25 cellular contexts compared by ENCODE assay signal in the genomic region with DNA sequence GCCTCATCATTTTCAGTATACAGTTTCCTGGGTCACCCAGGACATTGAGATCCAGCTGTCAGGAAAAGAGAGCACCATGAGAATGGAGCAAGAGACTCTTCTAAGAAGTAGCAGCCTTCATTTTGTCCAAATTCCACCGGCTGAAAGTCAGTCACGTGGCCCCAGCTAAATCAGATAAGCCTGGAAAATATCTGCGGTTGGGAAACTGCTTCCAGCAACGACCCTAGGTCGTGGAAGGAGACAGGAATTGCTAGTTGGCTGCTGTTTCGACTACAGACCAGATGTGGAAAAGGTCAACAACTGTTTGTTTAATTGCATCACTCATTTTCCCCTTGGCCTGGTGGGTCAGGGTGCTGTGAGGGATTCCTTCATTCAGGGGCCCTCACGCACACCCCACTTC.
DNase-seq lines count a peak whose midpoint lies in the region; ATAC-seq and TF ChIP-seq lines count a peak whose summit lies in the region.
"Had no signal": no experiment of that assay in that cellular context is flagged by ENCODE, and none has a peak within 500 bp of the region (broad histone marks: within the 10 kb centered on the region; RNA-seq: fewer than 3 reads in every experiment).

No MANE protein-coding gene starts in this region.

- 14 to 27% (median 23%) methylated on average over 5 to 7 of the region's 7 CpGs for WGBS in heart left ventricle, 4 donors
- WGBS in body of pancreas, 2 donors: 23% methylated on average over 5 to 7 of the region's 7 CpGs

- peak in 2 of 5 donors; percentile 11 to 34 for DNase-seq in heart left ventricle
- no peak for DNase-seq in left cardiac atrium
- peak in 2 of 4 donors; percentile 17 to 28 for DNase-seq in body of pancreas
- DNase-seq in left kidney (ENCODE audit: low read depth, low spot score): peak; percentile 54
- no peak for DNase-seq in GM13976 (ENCODE audit: low spot score)
- no peak for DNase-seq in stimulated activated CD8-positive, alpha-beta memory T cell treated with anti-CD3 and anti-CD28 coated beads, Interleukin-4, amount 100 ng/mL, for 48 hours
- DNase-seq: activated B cell treated with CpG ODN at 0.5 μM for 24 hours; activated CD4-positive, alpha-beta T cell treated with anti-CD3 and anti-CD28 coated beads, Interleukin-2, amount 50 U/mL, for 48 hours; activated naive CD8-positive, alpha-beta T cell treated with anti-CD3 and anti-CD28 coated beads, Interleukin-2, amount 10 ng/mL, durations not matched to agents 7 days and 5 days; Calu3; effector memory CD4-positive, alpha-beta T cell; glutamatergic neuron; NCI-H1694 treated with DMSO at 0.1 percent for 48 hours; NCI-H526 treated with DMSO at 0.1 percent for 48 hours; nephron progenitor cell; posterior cingulate gyrus; RPMI8226; stimulated activated CD4-positive, alpha-beta T cell treated with anti-CD3 and anti-CD28 coated beads, Interleukin-1b, Interleukin-23, amount 100 ng/mL, for 48 hours; stimulated activated naive B cell treated with anti-CD40 and anti-IgM and Interleukin-4, amounts not matched to agents 10 μg/mL and 1 μg/mL and 100 μg/mL, for 72 hours; T1000 had no signal

- H3K27ac ChIP-seq in heart left ventricle: no peak overlapping the region
- no peak overlapping the region for H3K27ac ChIP-seq in body of pancreas
- H3K27ac ChIP-seq: KMS-11, thoracic aorta had no signal

- intact Hi-C loops in heart left ventricle (cut with DNase I): no loop called here
- intact Hi-C loops in left cardiac atrium (cut with DNase I): no loop called here
- intact Hi-C loops in body of pancreas (cut with DNase I): no loop called here

- H3K9me3 ChIP-seq in heart left ventricle: no peaks in the 10 kb centered on the region
- no peaks in the 10 kb centered on the region for H3K9me3 ChIP-seq in body of pancreas
- H3K9me3 ChIP-seq: esophagus muscularis mucosa, thoracic aorta had no signal

- TF ChIP-seq POLR2A in heart left ventricle (IDR thresholded peaks at IDR 0.05): no peak
- no peak for TF ChIP-seq POLR2A in body of pancreas (IDR thresholded peaks at IDR 0.05)

- no peak for TF ChIP-seq CTCF in heart left ventricle (IDR thresholded peaks at IDR 0.05)
- TF ChIP-seq CTCF in body of pancreas (IDR thresholded peaks at IDR 0.05): no peak
- no peak for TF ChIP-seq CTCF in GM13976 (IDR thresholded peaks at IDR 0.05; ENCODE audit: borderline replicate concordance, control extremely low read depth, extremely low read depth, insufficient read depth, missing control alignments)

- ATAC-seq in heart left ventricle (peak in 3 of 4 donors; percentile 42 to 83 (median 53)), left cardiac atrium (no peak), body of pancreas (peak; percentile 24), GM21619 (IDR thresholded peaks at IDR 0.05; ENCODE audit: unreplicated experiment) (no peak), GM21529 (IDR thresholded peaks at IDR 0.05; ENCODE audit: unreplicated experiment) (no peak)
- ATAC-seq: stimulated activated naive B cell treated with anti-CD40 and anti-IgM and Interleukin-4, amounts not matched to agents 10 μg/mL and 1 μg/mL and 100 μg/mL, for 72 hours had no signal

- in situ Hi-C loops in GM13976 (cut with MboI; ENCODE audit: low sequenced_read_pairs, unreplicated experiment): no loop called here

- H3K27me3 ChIP-seq in heart left ventricle: peaks cover 0 to 4% (median 0%) of the 10 kb centered on the region in 9 donors
- H3K27me3 ChIP-seq in body of pancreas: no peaks in the 10 kb centered on the region

- H3K36me3 ChIP-seq in heart left ventricle (no peaks in the 10 kb centered on the region), body of pancreas (replicated peaks in 1 of 2; ENCODE audit: insufficient read depth in 1 of 2, low read depth in 2 of 2) (no peaks in the 10 kb centered on the region)
- H3K36me3 ChIP-seq: esophagus muscularis mucosa, thoracic aorta had no signal

- peaks cover 0 to 16% (median 0%) of the 10 kb centered on the region in 12 donors for H3K4me1 ChIP-seq in heart left ventricle
- H3K4me1 ChIP-seq in body of pancreas: no peaks in the 10 kb centered on the region
- H3K4me1 ChIP-seq: esophagus muscularis mucosa had no signal

- no peak overlapping the region for H3K4me3 ChIP-seq in heart left ventricle
- no peak overlapping the region for H3K4me3 ChIP-seq in body of pancreas
- H3K4me3 ChIP-seq: esophagus muscularis mucosa, thoracic aorta had no signal

Comparison
In these comparisons a context has a peak if more than half of its experiments do, and no peak if none do; other contexts are left out.
1. ATAC-seq: peak in heart left ventricle (3 of 4) and body of pancreas (single experiment); none in left cardiac atrium (0 of 2), GM21619 (single experiment) and GM21529 (single experiment).